Comparison of ENCODE assay signal across 17 cellular contexts in genomic region chr4:31236635-31237173, GRCh38.
"Had no signal": no experiment of that assay in that cellular context is flagged by ENCODE, and none has a peak within 500 bp of the region (broad histone marks: within the 10 kb centered on the region; RNA-seq: fewer than 3 reads in every experiment).

No MANE protein-coding gene starts in this region.

- H3K36me3 ChIP-seq: gastroesophageal sphincter, lower lobe of right lung, thyroid gland had no signal

- H3K36me3 Mint-ChIP-seq: activated naive CD4-positive, alpha-beta T cell treated with anti-CD3 and anti-CD28 coated beads, Interleukin-2, amount 50 U/mL, for 24 hours; natural killer cell treated with Interleukin-12 subunit alpha and Interleukin-12 subunit beta and Interleukin-15 and Interleukin-18, amount 100 ng/mL, for 72 hours had no signal

- H3K4me3 Mint-ChIP-seq: activated CD4-positive, alpha-beta T cell treated with anti-CD3 and anti-CD28 coated beads, Interleukin-2, amount 10 ng/mL, durations not matched to agents 7 days and 5 days; activated naive CD4-positive, alpha-beta T cell treated with anti-CD3 and anti-CD28 coated beads, Interleukin-2, amount 50 U/mL, for 24 hours; natural killer cell treated with Interleukin-12 subunit alpha and Interleukin-12 subunit beta and Interleukin-15 and Interleukin-18, amount 100 ng/mL, for 72 hours; T-helper 1 cell treated with Interleukin-12 subunit alpha and Interleukin-12 subunit beta and Interleukin-4 antibody, amounts not matched to agents 30 μg/mL and 1 μg/mL, for 36 hours had no signal

- H3K4me1 ChIP-seq: body of pancreas, gastroesophageal sphincter, lower lobe of right lung, thyroid gland had no signal

- H3K9me3 Mint-ChIP-seq: activated naive CD4-positive, alpha-beta T cell treated with anti-CD3 and anti-CD28 coated beads, Interleukin-2, amount 50 U/mL, for 24 hours had no signal

- H3K27ac Mint-ChIP-seq: activated CD4-positive, alpha-beta T cell treated with anti-CD3 and anti-CD28 coated beads, Interleukin-2, amount 10 ng/mL, durations not matched to agents 7 days and 5 days; activated naive CD4-positive, alpha-beta T cell treated with anti-CD3 and anti-CD28 coated beads, Interleukin-2, amount 50 U/mL, for 24 hours; natural killer cell treated with Interleukin-12 subunit alpha and Interleukin-12 subunit beta and Interleukin-15 and Interleukin-18, amount 100 ng/mL, for 72 hours; T-helper 1 cell treated with Interleukin-12 subunit alpha and Interleukin-12 subunit beta and Interleukin-4 antibody, amounts not matched to agents 30 μg/mL and 1 μg/mL, for 36 hours had no signal

- FAIRE-seq: endometrium had no signal

- H3K9me3 ChIP-seq: thyroid gland had no signal

- H3K4me3 ChIP-seq: body of pancreas, gastroesophageal sphincter, lower lobe of right lung, thyroid gland had no signal

- H3K27ac ChIP-seq: body of pancreas, gastroesophageal sphincter, lower lobe of right lung, thyroid gland had no signal

- H3K27me3 ChIP-seq: body of pancreas, gastroesophageal sphincter, thyroid gland had no signal

- DNase-seq: activated CD4-positive, alpha-beta T cell treated with anti-CD3 and anti-CD28 coated beads, Interleukin-2, amount 10 ng/mL, durations not matched to agents 7 days and 5 days; activated CD8-positive, alpha-beta memory T cell treated with anti-CD3 and anti-CD28 coated beads, Interleukin-2, amount 50 U/mL, for 48 hours; activated effector memory CD4-positive, alpha-beta T cell treated with Interleukin-2 at 50 U/mL for 16 hours; activated T-cell treated with anti-CD3 and anti-CD28 coated beads, Interleukin-2, amount 50 U/mL, for 48 hours; body of pancreas; cerebellar nuclear complex; cortex of kidney; lower lobe of right lung; stimulated activated CD8-positive, alpha-beta memory T cell treated with anti-CD3 and anti-CD28 coated beads, Interleukin-4, amount 100 ng/mL, for 48 hours; stimulated activated naive CD4-positive, alpha-beta T cell; thyroid gland had no signal

- H3K4me1 Mint-ChIP-seq: activated CD4-positive, alpha-beta T cell treated with anti-CD3 and anti-CD28 coated beads, Interleukin-2, amount 10 ng/mL, durations not matched to agents 7 days and 5 days; activated naive CD4-positive, alpha-beta T cell treated with anti-CD3 and anti-CD28 coated beads, Interleukin-2, amount 50 U/mL, for 24 hours had no signal

- H3K27me3 Mint-ChIP-seq: activated CD4-positive, alpha-beta T cell treated with anti-CD3 and anti-CD28 coated beads, Interleukin-2, amount 10 ng/mL, durations not matched to agents 7 days and 5 days; activated naive CD4-positive, alpha-beta T cell treated with anti-CD3 and anti-CD28 coated beads, Interleukin-2, amount 50 U/mL, for 24 hours; natural killer cell treated with Interleukin-12 subunit alpha and Interleukin-12 subunit beta and Interleukin-15 and Interleukin-18, amount 100 ng/mL, for 72 hours had no signal

- ATAC-seq: activated CD4-positive, CD25-positive, alpha-beta regulatory T cell treated with anti-CD3 and anti-CD28 coated beads, Interleukin-2, amount 50 U/mL, for 24 hours; body of pancreas; gastroesophageal sphincter; lower lobe of right lung; natural killer cell treated with Interleukin-12 subunit alpha and Interleukin-12 subunit beta and Interleukin-15 and Interleukin-18, amount 100 ng/mL, for 72 hours had no signal
